ENCODE assay signal across 12 cellular contexts in genomic region chr15:100060276-100060926, GRCh38.
DNase-seq lines count a peak whose midpoint lies in the region; ATAC-seq lines count a peak whose summit lies in the region.
"Had no signal": no experiment of that assay in that cellular context is flagged by ENCODE, and none has a peak within 500 bp of the region (broad histone marks: within the 10 kb centered on the region; RNA-seq: fewer than 3 reads in every experiment).

No MANE protein-coding gene starts in this region.

- peak; percentile 65 for DNase-seq in M059J (ENCODE audit: low read depth)
- DNase-seq in cerebellar cortex (ENCODE audit: low spot score), result peak; percentile 34
- peak; percentile 17 for DNase-seq in kidney glomerular epithelial cell (lab: John Stamatoyannopoulos, UW)
- DNase-seq in superior temporal gyrus (ENCODE audit: extremely low spot score), result peak; percentile 38
- no peak for DNase-seq in stimulated activated CD4-positive, alpha-beta T cell treated with anti-CD3 and anti-CD28 coated beads, Interleukin-4, amount 100 ng/mL, for 4 hours
- DNase-seq in activated naive CD4-positive, alpha-beta T cell (lab: John Stamatoyannopoulos, UW), result no peak
- no peak for DNase-seq in NCI-H2081 treated with DMSO at 0.1 percent for 48 hours (lab: John Stamatoyannopoulos, UW)
- DNase-seq: activated CD4-positive, alpha-beta memory T cell treated with anti-CD3 and anti-CD28 coated beads, Interleukin-2, amount 10 ng/mL, durations not matched to agents 7 days and 5 days; activated naive CD4-positive, alpha-beta T cell treated with anti-CD3 and anti-CD28 coated beads, Interleukin-2, amount 50 U/mL, for 16 hours; NCI-H1048; spleen had no signal

- ATAC-seq in GM18873 (IDR thresholded peaks at IDR 0.05; ENCODE audit: low FRiP score, unreplicated experiment), result no peak

Comparison
In these comparisons a context has a peak if more than half of its experiments do, and no peak if none do; other contexts are left out.
1. DNase-seq: peak in M059J (single experiment), cerebellar cortex (single experiment), kidney glomerular epithelial cell (single experiment) and superior temporal gyrus (single experiment); none in stimulated activated CD4-positive, alpha-beta T cell treated with anti-CD3 and anti-CD28 coated beads, Interleukin-4, amount 100 ng/mL, for 4 hours (0 of 2), activated naive CD4-positive, alpha-beta T cell (0 of 4) and NCI-H2081 treated with DMSO at 0.1 percent for 48 hours (single experiment).